Comparison of ENCODE assay signal across 8 cellular contexts in genomic region chr20:2093200-2093781, GRCh38. TPM values are rescaled to one million over a fixed set of nuclear protein-coding genes. Genes with fewer than 3 reads are reported as not detected.
DNase-seq lines count a peak whose midpoint lies in the region; ATAC-seq and TF ChIP-seq lines count a peak whose summit lies in the region.

No MANE protein-coding gene starts in this region.

- H3K36me3 Mint-ChIP-seq in effector memory CD8-positive, alpha-beta T cell (ENCODE audit: insufficient read depth): no peaks in the 10 kb centered on the region

- ATAC-seq in effector memory CD8-positive, alpha-beta T cell (replicated peaks): peak; percentile 62
- no peak for ATAC-seq in GM18870 (IDR thresholded peaks at IDR 0.05; ENCODE audit: unreplicated experiment)

- peaks cover 44 to 60% of the 10 kb centered on the region in 2 donors for H3K27me3 Mint-ChIP-seq in effector memory CD8-positive, alpha-beta T cell

- no peak overlapping the region for H3K4me3 Mint-ChIP-seq in effector memory CD8-positive, alpha-beta T cell

- H3K27me3 ChIP-seq in spleen (replicated peaks in 1 of 7) (peaks cover 0 to 45% (median 11%) of the 10 kb centered on the region in 7 donors), MG63 (peaks cover 7% of the 10 kb centered on the region; the same call in 1 of the 2 replicates)

- peak in 7 of 11 experiments; percentile 31 to 58 (median 49) for TF ChIP-seq CTCF in spleen (IDR thresholded peaks at IDR 0.05 in 8 of 11, conservative IDR thresholded peaks at IDR 0.05 in 3 of 11)

- DNase-seq in activated CD4-positive, alpha-beta T cell treated with anti-CD3 and anti-CD28 coated beads for 48 hours: peak; percentile 44
- DNase-seq in activated CD4-positive, alpha-beta T cell treated with anti-CD3 and anti-CD28 coated beads for 1 hour: no peak
- DNase-seq in NCI-H526 treated with DMSO at 0.1 percent for 48 hours (lab: John Stamatoyannopoulos, UW): peak; percentile 53
- peak in 2 of 3 experiments; percentile 20 to 28 for DNase-seq in effector memory CD8-positive, alpha-beta T cell
- DNase-seq in spleen: no peak
- DNase-seq in erythroblast (lab: John Stamatoyannopoulos, UW): no peak
- DNase-seq in MG63: no peak

- no peak overlapping the region for H3K27ac ChIP-seq in spleen

- H3K36me3 ChIP-seq in spleen (no peaks in the 10 kb centered on the region), MG63 (no peaks in the 10 kb centered on the region)

- H3K4me3 ChIP-seq in spleen (no peak overlapping the region), MG63 (no peak overlapping the region)

- no peak for TF ChIP-seq POLR2A in spleen (IDR thresholded peaks at IDR 0.05)
- no peak for TF ChIP-seq POLR2A in erythroblast (IDR thresholded peaks at IDR 0.05; ENCODE audit: low read length)

- H3K4me1 Mint-ChIP-seq in effector memory CD8-positive, alpha-beta T cell (ENCODE audit: low read depth in 2 of 2): no peaks in the 10 kb centered on the region

- no peaks in the 10 kb centered on the region for H3K9me3 Mint-ChIP-seq in effector memory CD8-positive, alpha-beta T cell

- H3K4me1 ChIP-seq in spleen: peaks cover 0 to 4% (median 0%) of the 10 kb centered on the region in 6 donors

- H3K27ac Mint-ChIP-seq in effector memory CD8-positive, alpha-beta T cell: no peak overlapping the region

- 59 to 67% (median 63%) methylated on average over 4 of the region's 4 CpGs for WGBS in spleen, 5 donors

- intact Hi-C loops in spleen (cut with DNase I; ENCODE audit: low total_unique reads): no loop called here

- H3K9me3 ChIP-seq in spleen (no peaks in the 10 kb centered on the region), MG63 (no peaks in the 10 kb centered on the region)

RNA-seq across cellular contexts. Expression of gene STK35, which starts 8.3 kb away (rescaled TPM):
- 10 to 100 TPM; 12.1 to 25.4 (median 16.7) TPM for total RNA-seq in spleen
- 1 to 10 TPM; 1.8 to 4.7 (median 2.2) TPM for polyA plus RNA-seq in spleen
- total RNA-seq in MG63 (2014; rRNA removed; shearing (Covaris generic); ENCODE audit: low replicate concordance): 4.7 and 7.6 TPM in 2 replicates

Comparison
In these comparisons a context has a peak if more than half of its experiments do, and no peak if none do; other contexts are left out.
1. DNase-seq: peak in activated CD4-positive, alpha-beta T cell treated with anti-CD3 and anti-CD28 coated beads for 48 hours (single experiment), NCI-H526 treated with DMSO at 0.1 percent for 48 hours (single experiment) and effector memory CD8-positive, alpha-beta T cell (2 of 3); none in activated CD4-positive, alpha-beta T cell treated with anti-CD3 and anti-CD28 coated beads for 1 hour (single experiment), spleen (single experiment), erythroblast (0 of 2) and MG63 (single experiment).